ENCODE assay signal across 23 cellular contexts in genomic region chr10:78540355-78541076, GRCh38.
A peak's percentile ranks its signal among the peaks of the same experiment; 100 is the strongest.
DNase-seq lines count a peak whose midpoint lies in the region; ATAC-seq and TF ChIP-seq lines count a peak whose summit lies in the region.
"Had no signal": no experiment of that assay in that cellular context is flagged by ENCODE, and none has a peak within 500 bp of the region (broad histone marks: within the 10 kb centered on the region; RNA-seq: fewer than 3 reads in every experiment).

No MANE protein-coding gene starts in this region.

- peaks cover 12% of the 10 kb centered on the region for H3K27me3 Mint-ChIP-seq in activated CD8-positive, alpha-beta memory T cell treated with anti-CD3 and anti-CD28 coated beads, Interleukin-2, amount 10 ng/mL, durations not matched to agents 7 days and 5 days

- no peaks in the 10 kb centered on the region for H3K27me3 ChIP-seq in tibial artery
- H3K27me3 ChIP-seq: heart left ventricle, SJCRH30, tibial nerve had no signal

- no peak for ATAC-seq in left lobe of liver
- ATAC-seq in activated CD8-positive, alpha-beta memory T cell treated with anti-CD3 and anti-CD28 coated beads, Interleukin-2, amount 10 ng/mL, durations not matched to agents 7 days and 5 days, result no peak
- ATAC-seq in GM21423 (IDR thresholded peaks at IDR 0.05; ENCODE audit: unreplicated experiment), result no peak
- ATAC-seq: heart left ventricle had no signal

- no peak overlapping the region for H3K27ac ChIP-seq in tibial artery
- H3K27ac ChIP-seq: PC-9, SJCRH30, tibial nerve had no signal

- DNase-seq in EH (ENCODE audit: low read depth) (peak; percentile 39), M059J (ENCODE audit: low read depth) (peak; percentile 26), astrocyte of the hippocampus (ENCODE audit: low read depth, low spot score) (peak; percentile 27), left lobe of liver (ENCODE audit: low spot score) (peak; percentile 16), tibial artery (no peak)
- no peak for DNase-seq in activated CD8-positive, alpha-beta memory T cell treated with anti-CD3 and anti-CD28 coated beads, Interleukin-2, amount 10 ng/mL, durations not matched to agents 7 days and 5 days
- DNase-seq: activated CD4-positive, alpha-beta memory T cell treated with anti-CD3 and anti-CD28 coated beads, Interleukin-2, amount 10 ng/mL, durations not matched to agents 7 days and 5 days; activated naive CD4-positive, alpha-beta T cell; aorta; HCEC 1CT; heart left ventricle; Karpas-422; NCI-H1092 treated with DMSO at 0.1 percent for 48 hours; NCI-H774; SJCRH30; stimulated activated naive CD4-positive, alpha-beta T cell; T-helper 2 cell had no signal

- no peaks in the 10 kb centered on the region for H3K36me3 Mint-ChIP-seq in activated CD8-positive, alpha-beta memory T cell treated with anti-CD3 and anti-CD28 coated beads, Interleukin-2, amount 10 ng/mL, durations not matched to agents 7 days and 5 days

- intact Hi-C loops in tibial artery (cut with DNase I; ENCODE audit: low total_unique reads), result no loop called here

- no peaks in the 10 kb centered on the region for H3K36me3 ChIP-seq in tibial artery
- H3K36me3 ChIP-seq: heart left ventricle, SJCRH30, tibial nerve had no signal

- H3K27ac Mint-ChIP-seq in activated CD8-positive, alpha-beta memory T cell treated with anti-CD3 and anti-CD28 coated beads, Interleukin-2, amount 10 ng/mL, durations not matched to agents 7 days and 5 days, result no peak overlapping the region
- H3K27ac Mint-ChIP-seq: activated CD4-positive, alpha-beta memory T cell treated with anti-CD3 and anti-CD28 coated beads, Interleukin-2, amount 10 ng/mL, durations not matched to agents 7 days and 5 days; progenitor cell of endocrine pancreas had no signal

- peaks cover 6% of the 10 kb centered on the region for H3K4me1 Mint-ChIP-seq in activated CD8-positive, alpha-beta memory T cell treated with anti-CD3 and anti-CD28 coated beads, Interleukin-2, amount 10 ng/mL, durations not matched to agents 7 days and 5 days

- no peak overlapping the region for H3K4me3 Mint-ChIP-seq in activated CD8-positive, alpha-beta memory T cell treated with anti-CD3 and anti-CD28 coated beads, Interleukin-2, amount 10 ng/mL, durations not matched to agents 7 days and 5 days
- H3K4me3 Mint-ChIP-seq: activated CD4-positive, alpha-beta memory T cell treated with anti-CD3 and anti-CD28 coated beads, Interleukin-2, amount 10 ng/mL, durations not matched to agents 7 days and 5 days; neural crest cell had no signal

- H3K4me3 ChIP-seq in tibial artery, result no peak overlapping the region
- H3K4me3 ChIP-seq: heart left ventricle, PC-9, SJCRH30, skin epidermis, tibial nerve had no signal

- CTCF ChIA-PET in activated CD8-positive, alpha-beta memory T cell treated with anti-CD3 and anti-CD28 coated beads, Interleukin-2, amount 10 ng/mL, durations not matched to agents 7 days and 5 days (lab: Charles Lee), result no interaction called here

- H3K9me3 Mint-ChIP-seq in activated CD8-positive, alpha-beta memory T cell treated with anti-CD3 and anti-CD28 coated beads, Interleukin-2, amount 10 ng/mL, durations not matched to agents 7 days and 5 days (ENCODE audit: low read depth), result no peaks in the 10 kb centered on the region
- H3K9me3 Mint-ChIP-seq: activated CD4-positive, alpha-beta memory T cell treated with anti-CD3 and anti-CD28 coated beads, Interleukin-2, amount 10 ng/mL, durations not matched to agents 7 days and 5 days; neural crest cell had no signal

- no peaks in the 10 kb centered on the region for H3K9me3 ChIP-seq in tibial artery
- H3K9me3 ChIP-seq: heart left ventricle, SJCRH30, tibial nerve had no signal

- no peak for TF ChIP-seq CTCF in tibial artery (IDR thresholded peaks at IDR 0.05)

- H3K4me1 ChIP-seq in tibial artery, result peaks cover 0 to 50% (median 22%) of the 10 kb centered on the region in 4 donors
- H3K4me1 ChIP-seq: SJCRH30 had no signal

Comparison
In these comparisons a context has a peak if more than half of its experiments do, and no peak if none do; other contexts are left out.
1. DNase-seq: peak in EH (single experiment), M059J (single experiment), astrocyte of the hippocampus (single experiment) and left lobe of liver (single experiment); none in activated CD8-positive, alpha-beta memory T cell treated with anti-CD3 and anti-CD28 coated beads, Interleukin-2, amount 10 ng/mL, durations not matched to agents 7 days and 5 days (single experiment) and tibial artery (0 of 2).